ENCODE assay signal across 30 cellular contexts in genomic region chr12:43206396-43206795, GRCh38.
DNase-seq lines count a peak whose midpoint lies in the region; ATAC-seq and TF ChIP-seq lines count a peak whose summit lies in the region.
"Had no signal": no experiment of that assay in that cellular context is flagged by ENCODE, and none has a peak within 500 bp of the region (broad histone marks: within the 10 kb centered on the region; RNA-seq: fewer than 3 reads in every experiment).

No MANE protein-coding gene starts in this region.

- no peak overlapping the region for H2BK15ac ChIP-seq in IMR-90 (ENCODE audit: low read depth, low read length)

- no peak overlapping the region for H3K4me3 ChIP-seq in IMR-90 (ENCODE audit: insufficient read depth, low read depth, low read length)
- no peak overlapping the region for H3K4me3 ChIP-seq in fibroblast of villous mesenchyme (ENCODE audit: low read depth, low read length)
- no peak overlapping the region for H3K4me3 ChIP-seq in smooth muscle cell
- H3K4me3 ChIP-seq: body of pancreas, colonic mucosa, esophagus squamous epithelium, GM12878, MG63, upper lobe of left lung had no signal

- DNase-seq in IMR-90 (peak; percentile 70), astrocyte of the hippocampus (ENCODE audit: low read depth, low spot score) (peak; percentile 15), fibroblast of villous mesenchyme (ENCODE audit: low read depth) (peak; percentile 2), smooth muscle cell (lab: John Stamatoyannopoulos, UW; ENCODE audit: unreplicated experiment) (no peak), dedifferentiated amniotic fluid mesenchymal stem cell (ENCODE audit: extremely low spot score) (no peak), DMS 273 treated with DMSO at 0.1 percent for 48 hours (lab: John Stamatoyannopoulos, UW) (no peak)
- no peak for DNase-seq in activated CD4-positive, alpha-beta T cell treated with anti-CD3 and anti-CD28 coated beads, Interleukin-2, amount 10 ng/mL, durations not matched to agents 7 days and 5 days
- DNase-seq: activated B cell treated with CpG ODN at 0.5 μM for 24 hours; activated CD4-positive, alpha-beta memory T cell treated with anti-CD3 and anti-CD28 coated beads for 36 hours; activated CD8-positive, alpha-beta memory T cell treated with anti-CD3 and anti-CD28 coated beads, Interleukin-2, amount 50 U/mL, for 48 hours; body of pancreas; CD4-positive, alpha-beta memory T cell; colonic mucosa; effector memory CD8-positive, alpha-beta T cell; esophagus squamous epithelium; HCEC 1CT; mesenchymal stem cell; MG63; NCI-H2029 treated with DMSO at 0.1 percent for 48 hours; NCI-H345; NCI-H774; SHP77; substantia nigra; T1000; upper lobe of left lung had no signal

- no peaks in the 10 kb centered on the region for H3K9me3 ChIP-seq in IMR-90 (ENCODE audit: control insufficient read depth, insufficient read depth, low read length)
- no peaks in the 10 kb centered on the region for H3K9me3 ChIP-seq in smooth muscle cell (replicated peaks; ENCODE audit: low read depth)
- H3K9me3 ChIP-seq: body of pancreas, colonic mucosa, esophagus squamous epithelium, MG63, upper lobe of left lung had no signal

- TF ChIP-seq POLR2A in IMR-90 (IDR thresholded peaks at IDR 0.05; ENCODE audit: low read depth, low read length): no peak

- H3K36me3 ChIP-seq in IMR-90 (ENCODE audit: control insufficient read depth, insufficient read depth, low read length) (no peaks in the 10 kb centered on the region), smooth muscle cell (ENCODE audit: low read depth) (peaks cover 7% of the 10 kb centered on the region)
- H3K36me3 ChIP-seq: colonic mucosa, esophagus squamous epithelium, MG63, upper lobe of left lung had no signal

- in situ Hi-C loops in IMR-90 (cut with MboI; ENCODE audit: low sequenced_read_pairs): no loop called here

- no peak overlapping the region for H2BK120ac ChIP-seq in IMR-90 (ENCODE audit: low read depth, low read length)

- H3K56ac ChIP-seq in IMR-90 (ENCODE audit: extremely low read depth, insufficient read depth, low read length): no peak overlapping the region

- H4K20me1 ChIP-seq in IMR-90 (ENCODE audit: insufficient read depth, low read length) (no peaks in the 10 kb centered on the region), smooth muscle cell (ENCODE audit: low read depth) (no peaks in the 10 kb centered on the region)

- H3K4me1 ChIP-seq in IMR-90 (ENCODE audit: control insufficient read depth, insufficient read depth, low read length) (no peaks in the 10 kb centered on the region), smooth muscle cell (ENCODE audit: low read depth) (peaks cover 21% of the 10 kb centered on the region)
- H3K4me1 ChIP-seq: body of pancreas, colonic mucosa, esophagus squamous epithelium, upper lobe of left lung had no signal

- intact Hi-C loops in IMR-90 (cut with micrococcal nuclease): no loop called here

- no peak overlapping the region for H3K4ac ChIP-seq in IMR-90 (ENCODE audit: low read depth, low read length)

- POLR2A ChIA-PET in IMR-90 (lab: Charles Lee; ENCODE audit: unreplicated experiment): no interaction called here
- POLR2A ChIA-PET in activated CD4-positive, alpha-beta T cell treated with anti-CD3 and anti-CD28 coated beads, Interleukin-2, amount 10 ng/mL, durations not matched to agents 7 days and 5 days (lab: Charles Lee): no interaction called here

- no peak overlapping the region for H4K8ac ChIP-seq in IMR-90 (ENCODE audit: low read depth in 2 of 2, low read length in 2 of 2)

- H3K4me2 ChIP-seq in IMR-90 (ENCODE audit: low read depth, low read length) (no peak overlapping the region), smooth muscle cell (peak overlapping the region; percentile 27)

- H3K4me1 Mint-ChIP-seq in activated CD4-positive, alpha-beta T cell treated with anti-CD3 and anti-CD28 coated beads, Interleukin-2, amount 10 ng/mL, durations not matched to agents 7 days and 5 days: peaks cover 9% of the 10 kb centered on the region
- H3K4me1 Mint-ChIP-seq: stimulated activated effector memory CD8-positive, alpha-beta T cell treated with anti-CD3 and anti-CD28 coated beads, Interleukin-12 subunit alpha, Interleukin-12 subunit beta, amount 100 ng/mL, for 72 hours had no signal

- CTCF ChIA-PET in IMR-90 (lab: Yijun Ruan, JAX): no interaction called here
- CTCF ChIA-PET in activated CD4-positive, alpha-beta T cell treated with anti-CD3 and anti-CD28 coated beads, Interleukin-2, amount 10 ng/mL, durations not matched to agents 7 days and 5 days (lab: Charles Lee): no interaction called here

- H3K79me2 ChIP-seq in smooth muscle cell (ENCODE audit: low read depth): peaks cover 55% of the 10 kb centered on the region

- no peaks in the 10 kb centered on the region for H3K79me1 ChIP-seq in IMR-90 (ENCODE audit: low read depth in 1 of 2, low read length in 2 of 2)

- H3K36me3 Mint-ChIP-seq in activated CD4-positive, alpha-beta T cell treated with anti-CD3 and anti-CD28 coated beads, Interleukin-2, amount 10 ng/mL, durations not matched to agents 7 days and 5 days (ENCODE audit: low read depth): no peaks in the 10 kb centered on the region
- H3K36me3 Mint-ChIP-seq: activated CD4-positive, alpha-beta memory T cell treated with anti-CD3 and anti-CD28 coated beads for 36 hours; activated naive CD8-positive, alpha-beta T cell; CD4-positive, alpha-beta memory T cell; IgD-negative memory B cell; stimulated activated effector memory CD8-positive, alpha-beta T cell treated with anti-CD3 and anti-CD28 coated beads, Interleukin-12 subunit alpha, Interleukin-12 subunit beta, amount 100 ng/mL, for 72 hours had no signal

- dilution Hi-C loops in IMR-90 (cut with HindIII; ENCODE audit: low sequenced_read_pairs, unreplicated experiment): no loop called here

- peaks cover 3% of the 10 kb centered on the region for H3K27me3 Mint-ChIP-seq in activated CD4-positive, alpha-beta T cell treated with anti-CD3 and anti-CD28 coated beads, Interleukin-2, amount 10 ng/mL, durations not matched to agents 7 days and 5 days
- H3K27me3 Mint-ChIP-seq: activated B cell treated with CpG ODN at 0.5 μM for 24 hours; activated CD4-positive, alpha-beta memory T cell treated with anti-CD3 and anti-CD28 coated beads for 36 hours; activated naive CD8-positive, alpha-beta T cell; CD4-positive, alpha-beta memory T cell; effector memory CD8-positive, alpha-beta T cell; IgD-negative memory B cell had no signal

- H2AK9ac ChIP-seq in IMR-90 (replicated peaks; ENCODE audit: low read depth, low read length, poor library complexity): no peak overlapping the region

- no peak overlapping the region for H2AK5ac ChIP-seq in IMR-90 (ENCODE audit: low read depth, low read length)

- H4K5ac ChIP-seq in IMR-90 (ENCODE audit: low read depth, low read length): no peak overlapping the region

- no peak overlapping the region for H3K27ac Mint-ChIP-seq in activated CD4-positive, alpha-beta T cell treated with anti-CD3 and anti-CD28 coated beads, Interleukin-2, amount 10 ng/mL, durations not matched to agents 7 days and 5 days
- H3K27ac Mint-ChIP-seq: activated B cell treated with CpG ODN at 0.5 μM for 24 hours; activated CD4-positive, alpha-beta memory T cell treated with anti-CD3 and anti-CD28 coated beads for 36 hours; activated naive CD8-positive, alpha-beta T cell; CD4-positive, alpha-beta memory T cell; effector memory CD8-positive, alpha-beta T cell; IgD-negative memory B cell; stimulated activated effector memory CD8-positive, alpha-beta T cell treated with anti-CD3 and anti-CD28 coated beads, Interleukin-12 subunit alpha, Interleukin-12 subunit beta, amount 100 ng/mL, for 72 hours had no signal

- no peak overlapping the region for H3K18ac ChIP-seq in IMR-90 (ENCODE audit: low read depth, low read length)

- H3K9ac ChIP-seq in IMR-90 (ENCODE audit: low read depth, low read length) (no peak overlapping the region), smooth muscle cell (ENCODE audit: low read depth) (no peak overlapping the region)

- TF ChIP-seq CTCF in IMR-90 (conservative IDR thresholded peaks at IDR 0.05; ENCODE audit: low read depth, low read length) (no peak), fibroblast of villous mesenchyme (IDR thresholded peaks at IDR 0.05; ENCODE audit: insufficient read depth, low read depth, low read length) (no peak), smooth muscle cell (IDR thresholded peaks at IDR 0.05; ENCODE audit: borderline replicate concordance, insufficient read depth, poor library complexity, severe bottlenecking) (no peak)

- no peaks in the 10 kb centered on the region for H3K27me3 ChIP-seq in IMR-90 (ENCODE audit: control insufficient read depth, insufficient read depth, low read length)
- no peaks in the 10 kb centered on the region for H3K27me3 ChIP-seq in smooth muscle cell (ENCODE audit: low read depth)
- H3K27me3 ChIP-seq: body of pancreas, colonic mucosa, esophagus squamous epithelium, MG63, upper lobe of left lung had no signal

- H2AFZ ChIP-seq in IMR-90 (replicated peaks; ENCODE audit: low read length, poor library complexity): no peak overlapping the region
- H2AFZ ChIP-seq in smooth muscle cell (ENCODE audit: low read depth): no peak overlapping the region

- no peak overlapping the region for H3K4me3 Mint-ChIP-seq in activated CD4-positive, alpha-beta T cell treated with anti-CD3 and anti-CD28 coated beads, Interleukin-2, amount 10 ng/mL, durations not matched to agents 7 days and 5 days
- H3K4me3 Mint-ChIP-seq: activated B cell treated with CpG ODN at 0.5 μM for 24 hours; activated CD4-positive, alpha-beta memory T cell treated with anti-CD3 and anti-CD28 coated beads for 36 hours; activated naive CD8-positive, alpha-beta T cell; CD4-positive, alpha-beta memory T cell; effector memory CD8-positive, alpha-beta T cell; IgD-negative memory B cell; stimulated activated effector memory CD8-positive, alpha-beta T cell treated with anti-CD3 and anti-CD28 coated beads, Interleukin-12 subunit alpha, Interleukin-12 subunit beta, amount 100 ng/mL, for 72 hours had no signal

- no peak overlapping the region for H2BK20ac ChIP-seq in IMR-90 (ENCODE audit: low read depth, low read length)

- no peak overlapping the region for H4K91ac ChIP-seq in IMR-90 (ENCODE audit: insufficient read depth, low read depth, low read length)

- BruUV-seq in IMR-90 (replicated peaks; lab: Mats Ljungman, UMichigan): no TSS peak

- H3K9me3 Mint-ChIP-seq in activated CD4-positive, alpha-beta T cell treated with anti-CD3 and anti-CD28 coated beads, Interleukin-2, amount 10 ng/mL, durations not matched to agents 7 days and 5 days: no peaks in the 10 kb centered on the region
- H3K9me3 Mint-ChIP-seq: activated B cell treated with CpG ODN at 0.5 μM for 24 hours; activated CD4-positive, alpha-beta memory T cell treated with anti-CD3 and anti-CD28 coated beads for 36 hours had no signal

- no peak overlapping the region for H3K23ac ChIP-seq in IMR-90 (ENCODE audit: low read depth, low read length)

- H3K27ac ChIP-seq in IMR-90 (ENCODE audit: insufficient read depth, low read length) (no peak overlapping the region), smooth muscle cell (ENCODE audit: low read depth) (peak overlapping the region; percentile 32)
- H3K27ac ChIP-seq: body of pancreas, colonic mucosa, esophagus squamous epithelium, upper lobe of left lung had no signal

- H2BK5ac ChIP-seq in IMR-90 (ENCODE audit: low read depth, low read length, poor library complexity, severe bottlenecking): no peak overlapping the region

- no peaks in the 10 kb centered on the region for H3F3A ChIP-seq in smooth muscle cell (ENCODE audit: low read depth)

- no peaks in the 10 kb centered on the region for H3K9me1 ChIP-seq in IMR-90 (ENCODE audit: insufficient read depth, low read length)

- TF ChIP-seq RAD21 in IMR-90 (IDR thresholded peaks at IDR 0.05; ENCODE audit: low read length): no peak

- H3K14ac ChIP-seq in IMR-90 (replicated peaks; ENCODE audit: low read depth, low read length): no peak overlapping the region

- ATAC-seq in IMR-90 (ENCODE audit: low read depth) (no peak), GM18861 (IDR thresholded peaks at IDR 0.05; ENCODE audit: unreplicated experiment) (no peak)
- ATAC-seq: body of pancreas; effector memory CD8-positive, alpha-beta T cell; GM12878; stimulated activated effector memory CD8-positive, alpha-beta T cell treated with anti-CD3 and anti-CD28 coated beads, Interleukin-12 subunit alpha, Interleukin-12 subunit beta, amount 100 ng/mL, for 72 hours had no signal

Comparison
In these comparisons a context has a peak if more than half of its experiments do, and no peak if none do; other contexts are left out.
1. DNase-seq: peak in IMR-90 (single experiment), astrocyte of the hippocampus (single experiment) and fibroblast of villous mesenchyme (single experiment); none in smooth muscle cell (single experiment), dedifferentiated amniotic fluid mesenchymal stem cell (single experiment), DMS 273 treated with DMSO at 0.1 percent for 48 hours (single experiment) and activated CD4-positive, alpha-beta T cell treated with anti-CD3 and anti-CD28 coated beads, Interleukin-2, amount 10 ng/mL, durations not matched to agents 7 days and 5 days (single experiment).